ENCODE assay signal across 25 cellular contexts in the genomic region with DNA sequence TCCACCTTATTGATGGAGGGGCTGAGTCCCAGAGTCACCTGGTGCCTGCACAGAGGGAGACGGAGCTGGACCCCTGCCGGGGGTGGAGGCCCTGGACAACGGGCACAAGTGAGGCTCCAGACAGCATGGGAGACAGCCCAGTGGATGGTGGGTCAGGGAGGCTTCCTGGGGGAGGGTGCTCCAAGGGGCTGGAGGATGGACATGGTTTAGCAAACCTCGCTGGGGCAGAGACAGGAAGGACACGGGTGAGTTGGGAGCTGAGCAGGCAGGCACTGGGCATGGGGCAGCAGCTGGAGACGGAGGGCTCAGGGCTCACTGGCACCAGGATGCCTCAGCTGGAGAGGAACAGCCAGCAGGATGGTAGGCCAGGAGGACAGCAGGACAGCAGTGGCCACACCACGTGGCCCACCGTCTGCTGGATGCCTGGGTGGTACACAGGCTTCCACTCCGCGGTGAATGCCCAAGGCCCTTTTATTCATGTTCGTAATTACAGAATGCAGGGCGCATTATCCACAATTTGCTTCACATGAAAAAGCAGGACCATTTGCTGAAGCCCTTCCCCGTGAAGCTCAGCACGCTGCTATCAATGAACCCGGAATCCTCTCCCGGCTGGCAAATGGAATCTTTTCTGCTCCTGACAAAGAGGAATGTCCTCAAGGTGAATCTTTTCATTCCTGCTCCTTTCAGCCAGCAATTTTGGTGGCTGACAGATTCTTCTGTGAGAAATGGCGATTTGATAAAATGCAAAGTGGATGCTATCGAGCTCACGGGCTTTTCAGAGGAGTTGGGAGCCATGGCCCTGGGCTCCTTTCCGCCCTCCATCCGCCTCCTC.
DNase-seq lines count a peak whose midpoint lies in the region; ATAC-seq and TF ChIP-seq lines count a peak whose summit lies in the region.
"Had no signal": no experiment of that assay in that cellular context is flagged by ENCODE, and none has a peak within 500 bp of the region (broad histone marks: within the 10 kb centered on the region; RNA-seq: fewer than 3 reads in every experiment).

No MANE protein-coding gene starts in this region.

- H3K9ac ChIP-seq in colonic mucosa (ENCODE audit: low read depth in 2 of 2, low read length in 2 of 2) = no peak overlapping the region

- H3K36me3 Mint-ChIP-seq in effector memory CD8-positive, alpha-beta T cell (ENCODE audit: insufficient read depth) = no peaks in the 10 kb centered on the region
- H3K36me3 Mint-ChIP-seq: activated naive CD8-positive, alpha-beta T cell had no signal

- H3K79me2 ChIP-seq in osteoblast (ENCODE audit: insufficient read depth, low read length) = no peaks in the 10 kb centered on the region
- H3K79me2 ChIP-seq: hepatocyte had no signal

- no peaks in the 10 kb centered on the region for H4K20me1 ChIP-seq in osteoblast (ENCODE audit: insufficient read depth, low read length)

- peak; percentile 10 to 13 for DNase-seq in activated T-cell treated with anti-CD3 and anti-CD28 coated beads, Interleukin-2, amount 50 U/mL, for 48 hours
- DNase-seq in activated T-cell treated with anti-CD3 and anti-CD28 coated beads for 4 hours (no peak), colonic mucosa (peak; percentile 7), osteoblast (ENCODE audit: insufficient read length, low spot score, missing footprints) (peak; percentile 44), upper lobe of right lung (peak; percentile 64), GM19240 (ENCODE audit: insufficient read length, low spot score) (no peak)
- no peak for DNase-seq in effector memory CD8-positive, alpha-beta T cell
- DNase-seq: ACHN; C1 segment of cervical spinal cord; foreskin melanocyte; GOT3; MG63; NCI-H146; NCI-H2171; NCI-H524; Peyer's patch; stimulated activated CD4-positive, alpha-beta T cell treated with anti-CD3 and anti-CD28 coated beads, Interleukin-4, amount 100 ng/mL, for 4 hours; stimulated activated naive CD8-positive, alpha-beta T cell treated with anti-CD3 and anti-CD28 coated beads, Interleukin-15, amount 100 ng/mL, for 72 hours; T-helper 2 cell; transverse colon had no signal

- H3K27ac ChIP-seq in colonic mucosa = no peak overlapping the region
- no peak overlapping the region for H3K27ac ChIP-seq in osteoblast (ENCODE audit: low read depth, low read length)
- H3K27ac ChIP-seq in upper lobe of right lung = no peak overlapping the region
- H3K27ac ChIP-seq: hepatocyte, Peyer's patch, SJSA1, transverse colon had no signal

- no peaks in the 10 kb centered on the region for H3K4me1 ChIP-seq in colonic mucosa
- H3K4me1 ChIP-seq in osteoblast (ENCODE audit: insufficient read depth, low read length) = no peaks in the 10 kb centered on the region
- H3K4me1 ChIP-seq in upper lobe of right lung = peaks cover 7% of the 10 kb centered on the region
- H3K4me1 ChIP-seq: SJSA1 had no signal

- H3K27ac Mint-ChIP-seq in effector memory CD8-positive, alpha-beta T cell = no peak overlapping the region
- H3K27ac Mint-ChIP-seq: activated naive CD8-positive, alpha-beta T cell; activated T-helper 1 cell treated with anti-CD3 and anti-CD28 coated beads, Interleukin-12 subunit alpha, Interleukin-12 subunit beta, Interleukin-2, Interleukin-4 antibody, amounts not matched to agents 30 ng/mL and 10 ng/mL and 1 ng/mL, durations not matched to agents 14 hours and 24 hours and 36 hours; stimulated activated naive CD8-positive, alpha-beta T cell treated with anti-CD3 and anti-CD28 coated beads, Interleukin-15, amount 100 ng/mL, for 72 hours had no signal

- H3K9me3 ChIP-seq in colonic mucosa (no peaks in the 10 kb centered on the region), osteoblast (ENCODE audit: low read depth, low read length) (no peaks in the 10 kb centered on the region), upper lobe of right lung (no peaks in the 10 kb centered on the region)
- H3K9me3 ChIP-seq: MG63, Peyer's patch, SJSA1, transverse colon had no signal

- H3K4me1 Mint-ChIP-seq in effector memory CD8-positive, alpha-beta T cell (ENCODE audit: low read depth in 2 of 2) = peaks cover 0 to 3% of the 10 kb centered on the region in 2 donors
- H3K4me1 Mint-ChIP-seq: stimulated activated naive CD8-positive, alpha-beta T cell treated with anti-CD3 and anti-CD28 coated beads, Interleukin-15, amount 100 ng/mL, for 72 hours had no signal

- H3K9me3 Mint-ChIP-seq in effector memory CD8-positive, alpha-beta T cell = peaks cover 3 to 8% of the 10 kb centered on the region in 2 donors

- H2AFZ ChIP-seq in osteoblast (ENCODE audit: low read length) = no peak overlapping the region
- H2AFZ ChIP-seq: hepatocyte had no signal

- no peak overlapping the region for H3K4me3 ChIP-seq in colonic mucosa
- no peak overlapping the region for H3K4me3 ChIP-seq in osteoblast (ENCODE audit: insufficient read depth, low read length)
- H3K4me3 ChIP-seq in upper lobe of right lung = no peak overlapping the region
- H3K4me3 ChIP-seq: hepatocyte, MG63, Peyer's patch, SJSA1, transverse colon had no signal

- no peak overlapping the region for H3K4me3 Mint-ChIP-seq in effector memory CD8-positive, alpha-beta T cell
- H3K4me3 Mint-ChIP-seq: activated naive CD8-positive, alpha-beta T cell; activated T-helper 1 cell treated with anti-CD3 and anti-CD28 coated beads, Interleukin-12 subunit alpha, Interleukin-12 subunit beta, Interleukin-2, Interleukin-4 antibody, amounts not matched to agents 30 ng/mL and 10 ng/mL and 1 ng/mL, durations not matched to agents 14 hours and 24 hours and 36 hours; stimulated activated naive CD8-positive, alpha-beta T cell treated with anti-CD3 and anti-CD28 coated beads, Interleukin-15, amount 100 ng/mL, for 72 hours had no signal

- no peaks in the 10 kb centered on the region for H3K27me3 ChIP-seq in colonic mucosa
- no peaks in the 10 kb centered on the region for H3K27me3 ChIP-seq in osteoblast (ENCODE audit: insufficient read depth, low read length)
- no peaks in the 10 kb centered on the region for H3K27me3 ChIP-seq in upper lobe of right lung
- H3K27me3 ChIP-seq: hepatocyte, MG63, Peyer's patch, SJSA1 had no signal

- no peak overlapping the region for H3K4me2 ChIP-seq in osteoblast (ENCODE audit: insufficient read depth, low read length)
- H3K4me2 ChIP-seq: hepatocyte had no signal

- intact Hi-C loops in colonic mucosa (cut with DNase I) = no loop called here
- intact Hi-C loops in upper lobe of right lung (cut with DNase I) = no loop called here

- TF ChIP-seq CTCF in colonic mucosa (IDR thresholded peaks at IDR 0.05) = no peak
- TF ChIP-seq CTCF in osteoblast (IDR thresholded peaks at IDR 0.05; ENCODE audit: extremely low read depth, low read depth, low read length) = no peak
- TF ChIP-seq CTCF in upper lobe of right lung (IDR thresholded peaks at IDR 0.05) = no peak

- ATAC-seq in upper lobe of right lung (no peak), HG03139 (IDR thresholded peaks at IDR 0.05; ENCODE audit: unreplicated experiment) (no peak)
- ATAC-seq in effector memory CD8-positive, alpha-beta T cell (replicated peaks) = no peak
- ATAC-seq: stimulated activated naive CD8-positive, alpha-beta T cell treated with anti-CD3 and anti-CD28 coated beads, Interleukin-15, amount 100 ng/mL, for 72 hours had no signal

- H3K36me3 ChIP-seq in colonic mucosa (no peaks in the 10 kb centered on the region), osteoblast (ENCODE audit: insufficient read depth, low read length) (no peaks in the 10 kb centered on the region), upper lobe of right lung (no peaks in the 10 kb centered on the region)
- H3K36me3 ChIP-seq: MG63, Peyer's patch, SJSA1, transverse colon had no signal

- peaks cover 10 to 38% of the 10 kb centered on the region in 2 donors for H3K27me3 Mint-ChIP-seq in effector memory CD8-positive, alpha-beta T cell
- H3K27me3 Mint-ChIP-seq: activated naive CD8-positive, alpha-beta T cell; stimulated activated naive CD8-positive, alpha-beta T cell treated with anti-CD3 and anti-CD28 coated beads, Interleukin-15, amount 100 ng/mL, for 72 hours had no signal

Comparison
In these comparisons a context has a peak if more than half of its experiments do, and no peak if none do; other contexts are left out.
1. DNase-seq: peak in activated T-cell treated with anti-CD3 and anti-CD28 coated beads, Interleukin-2, amount 50 U/mL, for 48 hours (2 of 2), colonic mucosa (single experiment), osteoblast (single experiment) and upper lobe of right lung (single experiment); none in activated T-cell treated with anti-CD3 and anti-CD28 coated beads for 4 hours (single experiment), GM19240 (single experiment) and effector memory CD8-positive, alpha-beta T cell (0 of 3).